8 cellular contexts compared by ENCODE assay signal in genomic region chr2:27772804-27773203, GRCh38. TPM values are rescaled to one million over a fixed set of nuclear protein-coding genes. Genes with fewer than 3 reads are reported as not detected.
DNase-seq lines count a peak whose midpoint lies in the region; ATAC-seq and TF ChIP-seq lines count a peak whose summit lies in the region.

No MANE protein-coding gene starts in this region.

- peaks cover 58% of the 10 kb centered on the region for H3K79me2 ChIP-seq in MM.1S (ENCODE audit: low read length)

- peaks cover 6% of the 10 kb centered on the region for H3K36me3 Mint-ChIP-seq in CD4-positive, CD25-positive, alpha-beta regulatory T cell
- peaks cover 13% of the 10 kb centered on the region for H3K36me3 Mint-ChIP-seq in nephron (ENCODE audit: low read depth)

- no peak for DNase-seq in CD4-positive, CD25-positive, alpha-beta regulatory T cell
- DNase-seq in MM.1S (no peak), choroid plexus epithelial cell (ENCODE audit: low read depth) (peak; percentile 23), NCI-H2107 treated with DMSO at 0.1 percent for 48 hours (lab: John Stamatoyannopoulos, UW; ENCODE audit: unreplicated experiment) (no peak), KG1 (lab: John Stamatoyannopoulos, UW) (no peak), DMS 273 treated with DMSO at 0.1 percent for 48 hours (lab: John Stamatoyannopoulos, UW) (no peak)

- H3K27ac Mint-ChIP-seq in CD4-positive, CD25-positive, alpha-beta regulatory T cell = peak overlapping the region in 2 of 3 donors; percentile 78 to 98
- peak overlapping the region; percentile 71 to 98 (median 78) for H3K27ac Mint-ChIP-seq in nephron

- H4K20me1 ChIP-seq in MM.1S (ENCODE audit: insufficient read depth, low read length) = no peaks in the 10 kb centered on the region

- no peak for ATAC-seq in CD4-positive, CD25-positive, alpha-beta regulatory T cell (ENCODE audit: low read depth in 2 of 2)
- ATAC-seq in HG03521 (IDR thresholded peaks at IDR 0.05; ENCODE audit: unreplicated experiment) = no peak

- no peaks in the 10 kb centered on the region for H3F3A ChIP-seq in MM.1S (ENCODE audit: insufficient read depth, low read length)

- no peaks in the 10 kb centered on the region for H3K9me2 ChIP-seq in MM.1S (replicated peaks; ENCODE audit: insufficient read depth, low read length)

- peaks cover 0 to 2% (median 0%) of the 10 kb centered on the region in 7 donors for H3K9me3 Mint-ChIP-seq in CD4-positive, CD25-positive, alpha-beta regulatory T cell
- H3K9me3 Mint-ChIP-seq in nephron = no peaks in the 10 kb centered on the region

- H3K27me3 Mint-ChIP-seq in CD4-positive, CD25-positive, alpha-beta regulatory T cell = peaks cover 23% of the 10 kb centered on the region
- H3K27me3 Mint-ChIP-seq in nephron (ENCODE audit: low read depth) = peaks cover 20% of the 10 kb centered on the region

- no peak overlapping the region for H3K27ac ChIP-seq in CD4-positive, CD25-positive, alpha-beta regulatory T cell (ENCODE audit: insufficient read depth, low read length, poor library complexity, severe bottlenecking)
- H3K27ac ChIP-seq in MM.1S (ENCODE audit: low read length) = no peak overlapping the region

- H3K4me1 Mint-ChIP-seq in CD4-positive, CD25-positive, alpha-beta regulatory T cell = peaks cover 29 to 64% (median 49%) of the 10 kb centered on the region in 4 donors
- H3K4me1 Mint-ChIP-seq in nephron = peaks cover 38% of the 10 kb centered on the region

- peaks cover 29% of the 10 kb centered on the region for H3K4me1 ChIP-seq in CD4-positive, CD25-positive, alpha-beta regulatory T cell (ENCODE audit: control insufficient read depth, insufficient read depth, low read length, poor library complexity, severe bottlenecking)
- H3K4me1 ChIP-seq in MM.1S (ENCODE audit: low read length) = peaks cover 15% of the 10 kb centered on the region

- no peak overlapping the region for H2AFZ ChIP-seq in MM.1S (ENCODE audit: low read length)

- TF ChIP-seq CTCF in MM.1S (IDR thresholded peaks at IDR 0.05; ENCODE audit: low read length) = no peak
- TF ChIP-seq CTCF in choroid plexus epithelial cell (conservative IDR thresholded peaks at IDR 0.05; ENCODE audit: low read depth, low read length) = no peak
- no peak for TF ChIP-seq CTCF in nephron (IDR thresholded peaks at IDR 0.05; ENCODE audit: unreplicated experiment in 3 of 3)

- peak overlapping the region; percentile 95 for H3K4me2 ChIP-seq in MM.1S (ENCODE audit: low read depth, low read length)

- H3K27me3 ChIP-seq in CD4-positive, CD25-positive, alpha-beta regulatory T cell (ENCODE audit: control insufficient read depth, insufficient read depth, low read length) = peaks cover 4% of the 10 kb centered on the region
- H3K27me3 ChIP-seq in MM.1S (replicated peaks; ENCODE audit: insufficient read depth, low read length) = 0 out of 2 replicates have a peak, but pooled peaks cover 4% of the 10 kb centered on the region

- H3K4me3 Mint-ChIP-seq in CD4-positive, CD25-positive, alpha-beta regulatory T cell = peak overlapping the region; percentile 78 to 99 (median 98)
- peak overlapping the region; percentile 99 to 100 (median 100) for H3K4me3 Mint-ChIP-seq in nephron

- H3K9ac ChIP-seq in MM.1S (ENCODE audit: low read length) = peak overlapping the region; percentile 84; the same call in 1 of the 2 replicates

- peaks cover 30% of the 10 kb centered on the region for H3K36me3 ChIP-seq in CD4-positive, CD25-positive, alpha-beta regulatory T cell (ENCODE audit: control insufficient read depth, insufficient read depth, low read length)
- peaks cover 5% of the 10 kb centered on the region; the same call in 1 of the 2 replicates for H3K36me3 ChIP-seq in MM.1S (replicated peaks; ENCODE audit: insufficient read depth, low read length)

- H3K9me3 ChIP-seq in CD4-positive, CD25-positive, alpha-beta regulatory T cell (ENCODE audit: control insufficient read depth in 2 of 2, low read length in 2 of 2) = no peaks in the 10 kb centered on the region
- H3K9me3 ChIP-seq in MM.1S (replicated peaks; ENCODE audit: insufficient read depth, low read length) = no peaks in the 10 kb centered on the region

- peak overlapping the region; percentile 93 for H3K4me3 ChIP-seq in CD4-positive, CD25-positive, alpha-beta regulatory T cell (ENCODE audit: low read depth, low read length)
- H3K4me3 ChIP-seq in MM.1S (ENCODE audit: low read length) (peak overlapping the region; percentile 95; the same call in 1 of the 2 replicates), choroid plexus epithelial cell (ENCODE audit: low read depth, low read length) (peak overlapping the region; percentile 99)

RNA-seq across cellular contexts. Expression of gene MRPL33, which starts 1.3 kb away (rescaled TPM):
- 27.6 TPM for total RNA-seq in CD4-positive, CD25-positive, alpha-beta regulatory T cell
- polyA plus RNA-seq in CD4-positive, CD25-positive, alpha-beta regulatory T cell = 100 to 1,000 TPM; 196 to 255 (median 249) TPM
